In the genomic region with DNA sequence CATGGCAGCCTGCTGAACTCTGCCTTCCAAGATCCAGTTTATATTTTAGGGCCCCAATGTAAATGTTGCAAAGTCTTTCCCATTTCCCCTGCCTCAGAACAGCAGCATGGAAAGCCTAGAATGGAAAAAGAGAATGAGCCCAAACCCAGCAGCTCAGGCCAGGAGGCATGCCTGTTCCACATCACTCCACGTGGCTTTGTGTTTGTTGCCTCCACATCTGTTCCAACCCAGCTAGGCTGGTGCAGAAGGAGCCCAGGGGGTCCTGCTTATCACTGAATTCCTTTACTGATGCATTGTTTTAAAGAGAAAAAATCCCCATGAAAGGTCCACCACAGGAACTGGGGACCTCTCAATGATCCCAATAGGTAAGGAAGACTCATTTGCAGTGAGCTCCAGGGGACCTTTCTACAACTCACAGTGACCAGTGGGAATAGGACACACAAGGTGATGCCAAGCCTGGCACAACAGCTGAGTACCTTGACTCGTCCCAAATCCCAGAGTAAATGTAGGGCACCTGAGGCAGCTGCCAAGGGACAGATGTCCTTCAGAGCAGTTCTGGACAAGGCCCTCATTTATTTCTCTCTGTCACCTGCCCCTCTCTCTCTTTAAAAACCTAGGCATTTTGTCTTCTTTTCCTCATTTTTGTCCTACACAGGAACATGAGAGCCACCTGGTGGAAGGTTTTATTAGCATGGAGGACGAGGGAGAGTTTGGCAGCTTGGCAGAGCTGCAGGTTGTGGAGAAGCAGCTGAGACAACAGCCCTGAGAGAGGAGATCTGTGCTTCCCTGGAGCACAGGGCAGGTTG, we compare ENCODE assay signal across 8 cellular contexts. TPM values are rescaled to one million over a fixed set of nuclear protein-coding genes. Genes with fewer than 3 reads are reported as not detected.
DNase-seq lines count a peak whose midpoint lies in the region; ATAC-seq and TF ChIP-seq lines count a peak whose summit lies in the region.

No MANE protein-coding gene starts in this region.

- H3K4me1 Mint-ChIP-seq in activated T-helper 2 cell treated with anti-CD3 and anti-CD28 coated beads, Interferon-gamma antibody, Interleukin-2, Interleukin-4, amounts not matched to agents 10 μg/mL and 5 μg/mL and 100 μg/mL, durations not matched to agents 14 hours and 24 hours and 36 hours (ENCODE audit: low read depth) = no peaks in the 10 kb centered on the region

- H3K36me3 Mint-ChIP-seq in activated T-helper 2 cell treated with anti-CD3 and anti-CD28 coated beads, Interferon-gamma antibody, Interleukin-2, Interleukin-4, amounts not matched to agents 10 μg/mL and 5 μg/mL and 100 μg/mL, durations not matched to agents 14 hours and 24 hours and 36 hours (ENCODE audit: low read depth) = no peaks in the 10 kb centered on the region

- intact Hi-C loops in left colon (cut with DNase I, micrococcal nuclease) = no loop called here
- intact Hi-C loops in activated T-helper 2 cell treated with anti-CD3 and anti-CD28 coated beads, Interferon-gamma antibody, Interleukin-2, Interleukin-4, amounts not matched to agents 10 μg/mL and 5 μg/mL and 100 μg/mL, durations not matched to agents 14 hours and 24 hours and 36 hours (cut with micrococcal nuclease) = no loop called here

- no peak overlapping the region for H3K27ac ChIP-seq in VCaP

- H3K27me3 Mint-ChIP-seq in activated T-helper 2 cell treated with anti-CD3 and anti-CD28 coated beads, Interferon-gamma antibody, Interleukin-2, Interleukin-4, amounts not matched to agents 10 μg/mL and 5 μg/mL and 100 μg/mL, durations not matched to agents 14 hours and 24 hours and 36 hours (ENCODE audit: low read depth) = no peaks in the 10 kb centered on the region

- CTCF ChIA-PET in HEK293T (lab: Yijun Ruan, JAX) = interaction anchor here (0.6 to 2.3 kb wide), 2 partner anchors 33 to 470 kb away, joined by 3 to 13 read pairs; no protein-coding TSS in a partner anchor

- H3K4me3 Mint-ChIP-seq in activated T-helper 2 cell treated with anti-CD3 and anti-CD28 coated beads, Interferon-gamma antibody, Interleukin-2, Interleukin-4, amounts not matched to agents 10 μg/mL and 5 μg/mL and 100 μg/mL, durations not matched to agents 14 hours and 24 hours and 36 hours (ENCODE audit: low read depth) = no peak overlapping the region

- H3K27ac Mint-ChIP-seq in activated T-helper 2 cell treated with anti-CD3 and anti-CD28 coated beads, Interferon-gamma antibody, Interleukin-2, Interleukin-4, amounts not matched to agents 10 μg/mL and 5 μg/mL and 100 μg/mL, durations not matched to agents 14 hours and 24 hours and 36 hours = no peak overlapping the region

- H3K9me3 Mint-ChIP-seq in activated T-helper 2 cell treated with anti-CD3 and anti-CD28 coated beads, Interferon-gamma antibody, Interleukin-2, Interleukin-4, amounts not matched to agents 10 μg/mL and 5 μg/mL and 100 μg/mL, durations not matched to agents 14 hours and 24 hours and 36 hours = peaks cover 14% of the 10 kb centered on the region

- peak; percentile 1 for DNase-seq in DMS 273 treated with DMSO at 0.1 percent for 48 hours (lab: John Stamatoyannopoulos, UW)
- peak; percentile 38 for DNase-seq in HEK293T (ENCODE audit: extremely low spot score)
- DNase-seq in left colon = peak in 1 of 2 donors; percentile 22
- no peak for DNase-seq in NCI-H226
- DNase-seq in activated T-helper 2 cell treated with anti-CD3 and anti-CD28 coated beads, Interferon-gamma antibody, Interleukin-2, Interleukin-4, amounts not matched to agents 10 μg/mL and 5 μg/mL and 100 μg/mL, durations not matched to agents 14 hours and 24 hours and 36 hours (ENCODE audit: low spot score) = no peak

- ATAC-seq in left colon = peak; percentile 54
- ATAC-seq in HG03025 (IDR thresholded peaks at IDR 0.05; ENCODE audit: low FRiP score, unreplicated experiment) = no peak
- no peak for ATAC-seq in HG03432 (IDR thresholded peaks at IDR 0.05; ENCODE audit: unreplicated experiment)

- TF ChIP-seq CTCF in VCaP (conservative IDR thresholded peaks at IDR 0.05) = peak; percentile 90

- POLR2A ChIA-PET in HEK293T (lab: Yijun Ruan, JAX) = no interaction called here

TF ChIP-seq in HEK293T, 16 proteins besides CTCF, POLR2A, EP300 and RAD21:
- no peak for TF ChIP-seq HDGF (IDR thresholded peaks at IDR 0.05; ENCODE audit: borderline replicate concordance)
- no peak for TF ChIP-seq SP1 (IDR thresholded peaks at IDR 0.05)
- TF ChIP-seq NFRKB (IDR thresholded peaks at IDR 0.05) = no peak
- no peak for TF ChIP-seq FOXK2 (IDR thresholded peaks at IDR 0.05)
- TF ChIP-seq L3MBTL2 (conservative IDR thresholded peaks at IDR 0.05) = no peak
- no peak for TF ChIP-seq SUZ12 (IDR thresholded peaks at IDR 0.05)
- TF ChIP-seq ZNF384 (IDR thresholded peaks at IDR 0.05) = no peak
- no peak for TF ChIP-seq FOXM1 (IDR thresholded peaks at IDR 0.05; ENCODE audit: borderline replicate concordance)
- no peak for TF ChIP-seq ARNT (IDR thresholded peaks at IDR 0.05)

RNA-seq across cellular contexts. Expression of gene ADAMTS17, which starts 41.7 kb away (rescaled TPM):
- 1 to 10 TPM; 5.9 to 7.4 TPM for total RNA-seq in left colon
- total RNA-seq in activated T-helper 2 cell treated with anti-CD3 and anti-CD28 coated beads, Interferon-gamma antibody, Interleukin-2, Interleukin-4, amounts not matched to agents 10 μg/mL and 5 μg/mL and 100 μg/mL, durations not matched to agents 14 hours and 24 hours and 36 hours = 0.28 and 1.1 TPM in 2 replicates

Comparison
In these comparisons a context has a peak if more than half of its experiments do, and no peak if none do; other contexts are left out.
1. DNase-seq: peak in DMS 273 treated with DMSO at 0.1 percent for 48 hours (single experiment) and HEK293T (single experiment); none in NCI-H226 (single experiment) and activated T-helper 2 cell treated with anti-CD3 and anti-CD28 coated beads, Interferon-gamma antibody, Interleukin-2, Interleukin-4, amounts not matched to agents 10 μg/mL and 5 μg/mL and 100 μg/mL, durations not matched to agents 14 hours and 24 hours and 36 hours (single experiment).